Comparison of ENCODE assay signal across 7 cellular contexts in the genomic region with DNA sequence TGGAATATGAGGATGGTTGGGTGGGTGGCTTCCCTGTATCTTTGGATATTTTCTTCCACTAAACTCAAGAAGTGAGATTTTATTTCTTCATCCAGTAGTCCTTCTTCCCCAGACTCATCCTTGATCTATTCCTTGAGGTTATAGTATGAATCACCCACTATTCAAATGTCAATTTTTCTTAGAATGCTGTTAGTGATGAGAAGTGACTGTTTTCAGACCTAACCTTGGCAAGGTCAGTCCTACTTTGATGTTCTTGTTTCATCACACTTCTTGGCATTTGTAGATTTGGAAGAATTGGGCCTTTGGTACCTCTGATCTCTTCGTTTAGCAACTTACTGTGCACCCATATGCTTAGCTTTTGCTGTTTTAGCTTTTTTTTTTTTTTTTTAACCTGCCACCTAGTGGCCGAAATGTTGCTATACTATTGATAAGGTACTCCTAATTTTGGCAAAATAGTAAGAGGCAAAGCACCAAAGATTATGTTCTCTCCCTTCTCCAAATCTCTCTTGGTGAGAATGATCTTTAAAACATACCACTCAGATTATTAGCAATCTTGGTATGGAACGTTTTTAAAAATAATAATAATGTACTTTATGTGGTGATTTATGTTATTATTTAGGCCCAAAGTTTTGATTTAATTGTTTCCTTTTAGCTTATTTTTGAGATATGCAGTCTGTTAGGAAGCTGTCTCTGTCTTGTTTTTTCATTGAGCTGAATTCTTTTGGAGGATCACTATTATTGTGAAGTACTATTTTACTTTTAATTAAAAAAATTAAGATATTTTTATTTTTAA. TPM values are rescaled to one million over a fixed set of nuclear protein-coding genes. Genes with fewer than 3 reads are reported as not detected.
DNase-seq lines count a peak whose midpoint lies in the region; ATAC-seq and TF ChIP-seq lines count a peak whose summit lies in the region.

No MANE protein-coding gene starts in this region.

- peaks cover 2% of the 10 kb centered on the region for H3K4me1 ChIP-seq in foreskin keratinocyte

- ATAC-seq in GM19324 (IDR thresholded peaks at IDR 0.05; ENCODE audit: low FRiP score, unreplicated experiment) (peak; percentile 43), foreskin keratinocyte (peak; percentile 84), sciatic nerve (peak; percentile 53), GM19397 (IDR thresholded peaks at IDR 0.05; ENCODE audit: unreplicated experiment) (no peak)

- no peak overlapping the region for H3K4me3 ChIP-seq in Jurkat, Clone E6-1 (ENCODE audit: low read length)

- no peak overlapping the region for H3K27ac ChIP-seq in VCaP
- H3K27ac ChIP-seq in foreskin keratinocyte = no peak overlapping the region

- H3K27me3 ChIP-seq in foreskin keratinocyte = no peaks in the 10 kb centered on the region

- intact Hi-C loops in sciatic nerve (cut with DNase I) = no loop called here

- peak; percentile 85 for TF ChIP-seq CTCF in VCaP (conservative IDR thresholded peaks at IDR 0.05)
- TF ChIP-seq CTCF in foreskin keratinocyte (conservative IDR thresholded peaks at IDR 0.05) = peak; percentile 63

- DNase-seq in ELF-1 (ENCODE audit: low read depth, low spot score) = peak; percentile 57
- DNase-seq in Jurkat, Clone E6-1 (ENCODE audit: low read depth, low spot score) = peak; percentile 67
- peak in 1 of 2 donors; percentile 47 for DNase-seq in foreskin keratinocyte
- no peak for DNase-seq in sciatic nerve (ENCODE audit: low spot score)

RNA-seq across cellular contexts. Expression of a gene that starts 16.5 kb away (rescaled TPM):
- 61.2 TPM for polyA plus RNA-seq in Jurkat, Clone E6-1 (2012; ENCODE audit: insufficient read depth, insufficient read length)
- total RNA-seq in foreskin keratinocyte (20.4 and 20.8 TPM in 2 replicates), sciatic nerve (12.6 TPM)
- 7.9 and 9.9 TPM in 2 replicates for polyA plus RNA-seq in foreskin keratinocyte
